Comparison of ENCODE assay signal across 8 cellular contexts in the genomic region with DNA sequence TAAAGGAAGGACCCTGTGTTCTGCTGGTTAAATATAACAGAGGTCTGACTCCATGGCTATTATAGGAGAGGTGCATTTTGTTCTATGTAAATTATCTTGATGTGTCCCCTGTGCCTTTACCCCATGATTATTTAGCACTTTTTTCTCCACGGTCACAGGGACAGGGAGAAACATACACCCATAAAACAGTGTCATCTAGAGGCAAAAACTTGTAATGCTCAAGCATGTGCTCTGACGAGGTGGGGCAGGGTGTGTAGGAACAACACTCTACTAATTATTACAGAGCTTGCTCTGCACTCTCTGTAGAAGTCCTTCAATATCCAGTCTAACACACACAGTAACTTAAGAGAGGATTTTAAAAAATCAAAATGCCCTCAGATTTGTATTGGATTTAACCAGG.
DNase-seq lines count a peak whose midpoint lies in the region; ATAC-seq and TF ChIP-seq lines count a peak whose summit lies in the region.

No MANE protein-coding gene starts in this region.

- CTCF ChIA-PET in HCT116 (lab: Charles Lee) = interaction anchor here (0.6 to 0.7 kb wide), 2 partner anchors 11 to 44 kb away, joined by 4 to 8 read pairs; no protein-coding TSS in a partner anchor

- peaks cover 3% of the 10 kb centered on the region; the same call in 1 of the 2 replicates for H3K79me2 ChIP-seq in HCT116 (ENCODE audit: insufficient read depth, low read length)

- DNase-seq in AG20443 (ENCODE audit: low spot score) (peak; percentile 39), HCT116 (ENCODE audit: low read depth, low spot score) (no peak), adrenal gland (no peak), left lobe of liver (ENCODE audit: low spot score) (no peak)
- no peak for DNase-seq in stimulated activated CD4-positive, alpha-beta T cell treated with anti-CD3 and anti-CD28 coated beads, Interleukin-1b, Interleukin-23, amount 100 ng/mL, for 48 hours
- DNase-seq in activated CD4-positive, alpha-beta T cell treated with anti-CD3 and anti-CD28 coated beads, Interleukin-2, amount 50 U/mL, for 4 hours = no peak
- no peak for DNase-seq in activated naive CD4-positive, alpha-beta T cell treated with Interleukin-2 at 50 U/mL for 16 hours

- peak overlapping the region; percentile 23 for H3K9ac ChIP-seq in HCT116 (ENCODE audit: low read length)

- TF ChIP-seq CTCF in HCT116 (IDR thresholded peaks at IDR 0.05 in 2 of 3, conservative IDR thresholded peaks at IDR 0.05 in 1 of 3; ENCODE audit: borderline replicate concordance in 1 of 3, insufficient read depth in 1 of 3, low read depth in 2 of 3, low read length in 2 of 3) = peak; percentile 40 to 71 (median 47); a peak in 5 of 6 replicates
- peak in 4 of 6 experiments; percentile 10 to 32 (median 18) for TF ChIP-seq CTCF in adrenal gland (IDR thresholded peaks at IDR 0.05)

- H4K20me1 ChIP-seq in HCT116 (ENCODE audit: insufficient read depth) = no peaks in the 10 kb centered on the region; the same call in 1 of the 2 replicates

- 0 out of 2 replicates have a peak overlapping the region, but pooled peaks have one; percentile 37 for H3K27ac ChIP-seq in HCT116 (ENCODE audit: low read depth, low read length)
- H3K27ac ChIP-seq in adrenal gland = no peak overlapping the region

- RAD21 ChIA-PET in HCT116 (lab: Charles Lee; ENCODE audit: low non-redundant PET in 1 of 2, low total read pairs in 2 of 2, uncharacterized antibody in 2 of 2, unreplicated experiment in 2 of 2) = interaction anchor here in 1 of 2 experiments (1.0 kb wide), 1 partner anchor 90 kb away, joined by 5 read pairs; no protein-coding TSS in a partner anchor

- H3K36me3 ChIP-seq in HCT116 (ENCODE audit: control insufficient read depth in 1 of 2, insufficient read depth in 2 of 2, low read length in 2 of 2) = no peaks in the 10 kb centered on the region
- no peaks in the 10 kb centered on the region for H3K36me3 ChIP-seq in adrenal gland (replicated peaks in 1 of 2)

- no peaks in the 10 kb centered on the region for H3K9me2 ChIP-seq in HCT116 (ENCODE audit: insufficient read depth)

- TF ChIP-seq POLR2A in HCT116 (IDR thresholded peaks at IDR 0.05; ENCODE audit: borderline replicate concordance, extremely low read depth, insufficient read depth, insufficient read length) (no peak), adrenal gland (IDR thresholded peaks at IDR 0.05) (no peak)

- BruUV-seq in HCT116 (replicated peaks; lab: Mats Ljungman, UMichigan) = no TSS peak

- peak; percentile 71 for TF ChIP-seq RAD21 in HCT116 (IDR thresholded peaks at IDR 0.05; ENCODE audit: low read depth)

- no peak overlapping the region for H2AFZ ChIP-seq in HCT116 (ENCODE audit: low read depth, low read length, poor library complexity, severe bottlenecking)

- WGBS in adrenal gland, 4 donors = 50 to 88% (median 71%) methylated on average over 2 of the region's 2 CpGs

- peak overlapping the region; percentile 66 for H3K4me2 ChIP-seq in HCT116 (ENCODE audit: low read length)

- H3K4me3 ChIP-seq in HCT116 (replicated peaks in 1 of 2; ENCODE audit: low read depth in 1 of 2, low read length in 2 of 2) (no peak overlapping the region), adrenal gland (no peak overlapping the region)

- H3K27me3 ChIP-seq in HCT116 (ENCODE audit: insufficient read depth, low read length) (no peaks in the 10 kb centered on the region), adrenal gland (no peaks in the 10 kb centered on the region)

- ATAC-seq in HCT116 (peak; percentile 85), left lobe of liver (peak; percentile 80), HG02973 (IDR thresholded peaks at IDR 0.05; ENCODE audit: unreplicated experiment) (no peak)

- POLR2A ChIA-PET in HCT116 (lab: Charles Lee) = interaction anchor here (1.2 kb wide), 1 partner anchor 11 kb away, joined by 3 read pairs; no protein-coding TSS in a partner anchor

- H3K4me1 ChIP-seq in HCT116 (ENCODE audit: control insufficient read depth in 1 of 2, insufficient read depth in 2 of 2, low read length in 2 of 2) = peaks cover 30 to 43% of the 10 kb centered on the region in 2 experiments
- no peaks in the 10 kb centered on the region for H3K4me1 ChIP-seq in adrenal gland (replicated peaks in 1 of 2)

- intact Hi-C loops in HCT116 (cut with micrococcal nuclease) (no loop called here), adrenal gland (cut with DNase I) (no loop called here)

- H3K9me3 ChIP-seq in HCT116 (ENCODE audit: control insufficient read depth in 1 of 2, insufficient read depth in 1 of 2, low read depth in 1 of 2, low read length in 2 of 2) = no peaks in the 10 kb centered on the region
- no peaks in the 10 kb centered on the region for H3K9me3 ChIP-seq in adrenal gland (replicated peaks in 1 of 3)

TF ChIP-seq in HCT116, 20 proteins besides CTCF, POLR2A, EP300 and RAD21:
- TF ChIP-seq, protein P1, sequence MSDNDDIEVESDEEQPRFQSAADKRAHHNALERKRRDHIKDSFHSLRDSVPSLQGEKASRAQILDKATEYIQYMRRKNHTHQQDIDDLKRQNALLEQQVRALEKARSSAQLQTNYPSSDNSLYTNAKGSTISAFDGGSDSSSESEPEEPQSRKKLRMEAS (IDR thresholded peaks at IDR 0.05) = peak; percentile 76
- no peak for TF ChIP-seq EZH2phosphoT487 (IDR thresholded peaks at IDR 0.05; ENCODE audit: borderline replicate concordance)
